In genomic region chr9:79567671-79568098, GRCh38 we compare ENCODE assay signal across 17 cellular contexts. TPM values are rescaled to one million over a fixed set of nuclear protein-coding genes. Genes with fewer than 3 reads are reported as not detected.
DNase-seq lines count a peak whose midpoint lies in the region; ATAC-seq, FAIRE-seq and TF ChIP-seq lines count a peak whose summit lies in the region.
"Had no signal": no experiment of that assay in that cellular context is flagged by ENCODE, and none has a peak within 500 bp of the region (broad histone marks: within the 10 kb centered on the region; RNA-seq: fewer than 3 reads in every experiment).

No MANE protein-coding gene starts in this region.

- ATAC-seq in HG03457 (IDR thresholded peaks at IDR 0.05; ENCODE audit: unreplicated experiment) = no peak
- ATAC-seq: right lobe of liver; stimulated activated naive B cell treated with anti-CD40 and anti-IgM and Interleukin-4, amounts not matched to agents 10 μg/mL and 1 μg/mL and 100 μg/mL, for 72 hours had no signal

- no peaks in the 10 kb centered on the region for H4K20me1 ChIP-seq in keratinocyte (ENCODE audit: control insufficient read depth, extremely low read depth, insufficient read depth, low read length)

- in situ Hi-C loops in GM13977 (cut with MboI; ENCODE audit: low pct_unique_long_range_greater_than_20kb, low sequenced_read_pairs, unreplicated experiment) (loop anchor here (25.0 kb wide), 1 partner anchor 555 kb away; no protein-coding TSS in a partner anchor), SK-MEL-5 (cut with HindIII; ENCODE audit: low pct_unique_long_range_greater_than_20kb, low sequenced_read_pairs) (no loop called here)

- H3K27me3 Mint-ChIP-seq in CD8-positive, alpha-beta memory T cell = peaks cover 9 to 36% of the 10 kb centered on the region in 2 donors

- POLR2A ChIA-PET in CD8-positive, alpha-beta memory T cell (lab: Charles Lee) = interaction anchor here (1.1 kb wide), 1 partner anchor 65 kb away, joined by 3 read pairs; no protein-coding TSS in a partner anchor

- H3K9me3 ChIP-seq in keratinocyte (ENCODE audit: control insufficient read depth, low read depth, low read length) = no peaks in the 10 kb centered on the region
- H3K9me3 ChIP-seq in CD8-positive, alpha-beta memory T cell (ENCODE audit: low read length) = no peaks in the 10 kb centered on the region
- H3K9me3 ChIP-seq: right lobe of liver, uterus had no signal

- CTCF ChIA-PET in CD8-positive, alpha-beta memory T cell (lab: Charles Lee) = no interaction called here

- H3K4me1 ChIP-seq in keratinocyte (ENCODE audit: control insufficient read depth, extremely low read depth, insufficient read depth, low read length) = peaks cover 3% of the 10 kb centered on the region
- H3K4me1 ChIP-seq in CD8-positive, alpha-beta memory T cell (ENCODE audit: insufficient read depth, low read length) = peaks cover 8% of the 10 kb centered on the region
- H3K4me1 ChIP-seq: uterus had no signal

- DNase-seq in GM13977 (ENCODE audit: low spot score) (no peak), SK-MEL-5 (ENCODE audit: low read depth, low spot score) (peak; percentile 9), keratinocyte (ENCODE audit: low read depth, low spot score) (no peak), SHP77 (lab: John Stamatoyannopoulos, UW) (no peak)
- no peak for DNase-seq in CD8-positive, alpha-beta memory T cell
- DNase-seq: anterior cingulate cortex; CD4-positive, alpha-beta memory T cell; dermis blood vessel endothelial cell; NCI-H1417; NCI-H510A treated with DMSO at 0.1 percent for 48 hours; nephron progenitor cell; right lobe of liver; stimulated activated CD4-positive, alpha-beta T cell treated with anti-CD3 and anti-CD28 coated beads, Interleukin-4, amount 100 ng/mL, for 4 hours; stimulated activated naive B cell treated with anti-CD40 and anti-IgM and Interleukin-4, amounts not matched to agents 10 μg/mL and 1 μg/mL and 100 μg/mL, for 72 hours; uterus had no signal

- no peaks in the 10 kb centered on the region for H3K79me2 ChIP-seq in keratinocyte (ENCODE audit: control insufficient read depth, insufficient read depth, low read length)

- no peak overlapping the region for H3K4me2 ChIP-seq in keratinocyte (ENCODE audit: control insufficient read depth, extremely low read depth, insufficient read depth, low read depth, low read length)

- peak overlapping the region in 1 of 7 donors; percentile 9 for H3K4me3 Mint-ChIP-seq in CD8-positive, alpha-beta memory T cell
- H3K4me3 Mint-ChIP-seq: nephron progenitor cell; stimulated activated naive B cell treated with anti-CD40 and anti-IgM and Interleukin-4, amounts not matched to agents 10 μg/mL and 1 μg/mL and 100 μg/mL, for 72 hours had no signal

- no peak overlapping the region for H3K4me3 ChIP-seq in keratinocyte (ENCODE audit: control insufficient read depth in 2 of 3, extremely low read depth in 1 of 3, insufficient read depth in 2 of 3, low read depth in 1 of 3, low read length in 3 of 3)
- H3K4me3 ChIP-seq in CD8-positive, alpha-beta memory T cell (ENCODE audit: low read length) = no peak overlapping the region
- H3K4me3 ChIP-seq: right lobe of liver, uterus had no signal

- H3K9ac ChIP-seq in keratinocyte (ENCODE audit: control insufficient read depth, extremely low read depth, insufficient read depth, low read length) = no peak overlapping the region

- H3K9me1 ChIP-seq in keratinocyte (ENCODE audit: control insufficient read depth, extremely low read depth, insufficient read depth, low read length) = no peaks in the 10 kb centered on the region

- peak overlapping the region in 1 of 8 donors; percentile 35 for H3K27ac Mint-ChIP-seq in CD8-positive, alpha-beta memory T cell
- H3K27ac Mint-ChIP-seq: nephron progenitor cell; stimulated activated naive B cell treated with anti-CD40 and anti-IgM and Interleukin-4, amounts not matched to agents 10 μg/mL and 1 μg/mL and 100 μg/mL, for 72 hours had no signal

- H3K27ac ChIP-seq in C4-2B = no peak overlapping the region
- no peak overlapping the region for H3K27ac ChIP-seq in keratinocyte (ENCODE audit: control insufficient read depth, insufficient read depth, low read length)
- H3K27ac ChIP-seq in CD8-positive, alpha-beta memory T cell (ENCODE audit: low read depth, low read length) = no peak overlapping the region
- H3K27ac ChIP-seq: right lobe of liver, uterus had no signal

- peaks cover 7 to 15% (median 14%) of the 10 kb centered on the region in 3 donors for H3K4me1 Mint-ChIP-seq in CD8-positive, alpha-beta memory T cell

- dilution Hi-C loops in keratinocyte (cut with MboI; ENCODE audit: extremely low pct_ligation_motif_present, low sequenced_read_pairs) = no loop called here

- peaks cover 0 to 1% (median 0%) of the 10 kb centered on the region in 3 donors for H3K36me3 Mint-ChIP-seq in CD8-positive, alpha-beta memory T cell
- H3K36me3 Mint-ChIP-seq: CD4-positive, alpha-beta memory T cell; stimulated activated naive B cell treated with anti-CD40 and anti-IgM and Interleukin-4, amounts not matched to agents 10 μg/mL and 1 μg/mL and 100 μg/mL, for 72 hours had no signal

- no peaks in the 10 kb centered on the region for H3K9me3 Mint-ChIP-seq in CD8-positive, alpha-beta memory T cell
- H3K9me3 Mint-ChIP-seq: CD4-positive, alpha-beta memory T cell; stimulated activated naive B cell treated with anti-CD40 and anti-IgM and Interleukin-4, amounts not matched to agents 10 μg/mL and 1 μg/mL and 100 μg/mL, for 72 hours had no signal

- TF ChIP-seq CTCF in C4-2B (conservative IDR thresholded peaks at IDR 0.05) = peak; percentile 74
- TF ChIP-seq CTCF in GM13977 (IDR thresholded peaks at IDR 0.05; ENCODE audit: extremely low read depth, insufficient read depth, missing control alignments) = peak; percentile 24
- TF ChIP-seq CTCF in keratinocyte (optimal IDR thresholded peaks at IDR 0.05 in 1 of 3, IDR thresholded peaks at IDR 0.05 in 1 of 3, conservative IDR thresholded peaks at IDR 0.05 in 1 of 3; ENCODE audit: extremely low read depth in 1 of 3, insufficient read depth in 2 of 3, low read length in 3 of 3) = peak; percentile 31 to 64 (median 44)

- H3K36me3 ChIP-seq in keratinocyte (ENCODE audit: control insufficient read depth in 2 of 2, extremely low read depth in 1 of 2, insufficient read depth in 2 of 2, low read length in 2 of 2) = no peaks in the 10 kb centered on the region
- no peaks in the 10 kb centered on the region for H3K36me3 ChIP-seq in CD8-positive, alpha-beta memory T cell (ENCODE audit: insufficient read depth, low read length)
- H3K36me3 ChIP-seq: right lobe of liver, uterus had no signal

- H3K27me3 ChIP-seq in keratinocyte (ENCODE audit: control insufficient read depth, extremely low read depth, insufficient read depth, low read length) = no peaks in the 10 kb centered on the region
- no peaks in the 10 kb centered on the region for H3K27me3 ChIP-seq in CD8-positive, alpha-beta memory T cell (ENCODE audit: insufficient read depth, low read length, poor library complexity, severe bottlenecking)
- H3K27me3 ChIP-seq: right lobe of liver, uterus had no signal

- H2AFZ ChIP-seq in keratinocyte (ENCODE audit: control insufficient read depth, low read length) = no peak overlapping the region

- peak; percentile 49 for FAIRE-seq in keratinocyte (lab: Jason Lieb, UNC)

RNA-seq across cellular contexts. Expression of gene TLE4, which starts 4.1 kb away (rescaled TPM):
- total RNA-seq in SK-MEL-5 (2014; rRNA removed; shearing (Covaris generic)) = 0.96 and 1.3 TPM in 2 replicates
- 3.5 and 10.9 TPM in 2 replicates for polyA plus RNA-seq in SK-MEL-5 (2015; cell fraction: cytosol; rRNA removed)
- polyA plus RNA-seq in SK-MEL-5 (2015; cell fraction: nucleus; rRNA removed) = 4.8 and 18.2 TPM in 2 replicates
- polyA plus RNA-seq in keratinocyte = 12.6 to 21.9 TPM (median 14.7 TPM) in 3 replicates
- polyA plus RNA-seq in keratinocyte (2011; ENCODE audit: low read depth) = 18.8 TPM
- polyA plus RNA-seq in keratinocyte (2011; cell fraction: cytosol; rRNA removed) = 11.1 and 19.7 TPM in 2 replicates
- 29.1 and 30.6 TPM in 2 replicates for polyA plus RNA-seq in keratinocyte (2011; cell fraction: nucleus; rRNA removed)
- polyA plus RNA-seq in keratinocyte (2012; ENCODE audit: low replicate concordance) = 10.4 and 11.1 TPM in 2 replicates
- 17.9 to 40.4 TPM (median 23.3 TPM) in 3 replicates for polyA minus RNA-seq in keratinocyte
- 20.3 TPM for polyA minus RNA-seq in keratinocyte (2011; cell fraction: cytosol; rRNA and poly(A)+ RNA removed)
- polyA minus RNA-seq in keratinocyte (2011; cell fraction: nucleus; rRNA and poly(A)+ RNA removed) = 31.8 and 54.6 TPM in 2 replicates
- 10 to 100 TPM; 28.1 to 29.2 TPM for total RNA-seq in CD8-positive, alpha-beta memory T cell
- polyA plus RNA-seq in CD8-positive, alpha-beta memory T cell = 41.6 TPM

Comparison
In these comparisons a context has a peak if more than half of its experiments do, and no peak if none do; other contexts are left out.
1. CTCF ChIP-seq: peak in every context shown above with its lines; median percentile 74 in C4-2B; 44 in keratinocyte; 24 in GM13977.
2. RNA of gene TLE4, which starts 4.1 kb away (total RNA-seq): 28.1 to 29.2 TPM in CD8-positive, alpha-beta memory T cell; 0.96 to 1.3 TPM in SK-MEL-5; every median in the first group is over 10 times any median in the second.